Comparison of ENCODE assay signal across 8 cellular contexts in genomic region chr12:43758728-43759563, GRCh38. TPM values are rescaled to one million over a fixed set of nuclear protein-coding genes. Genes with fewer than 3 reads are reported as not detected.
DNase-seq lines count a peak whose midpoint lies in the region; ATAC-seq and TF ChIP-seq lines count a peak whose summit lies in the region.

TSS of gene IRAK4 (plus strand) at chr12:43758951. CDS start at chr12:43768112, 9,161 bp downstream.
TSS of gene PUS7L (minus strand) at chr12:43758790. CDS start at chr12:43755245, 3,545 bp downstream.

- H3K9me3 ChIP-seq in mucosa of rectum (ENCODE audit: control insufficient read depth in 2 of 2, low read length in 2 of 2) = no peaks in the 10 kb centered on the region

- peak within 1 kb of the TSS; percentile 96 for H3K27ac ChIP-seq in mucosa of rectum (ENCODE audit: low read depth in 2 of 2, low read length in 2 of 2)

- peaks cover 70% of the 10 kb centered on the region for H3K4me1 Mint-ChIP-seq in activated T-cell treated with anti-CD3 and anti-CD28 coated beads, Interleukin-2, amount 50 U/mL, for 24 hours (ENCODE audit: low read depth)

- no peaks in the 10 kb centered on the region for H3K27me3 ChIP-seq in mucosa of rectum (ENCODE audit: control insufficient read depth in 2 of 2, insufficient read depth in 2 of 2, low read length in 2 of 2)

- peak within 1 kb of the TSS; percentile 95 for H3K4me3 Mint-ChIP-seq in activated T-cell treated with anti-CD3 and anti-CD28 coated beads, Interleukin-2, amount 50 U/mL, for 24 hours

- H3K27me3 Mint-ChIP-seq in activated T-cell treated with anti-CD3 and anti-CD28 coated beads, Interleukin-2, amount 50 U/mL, for 24 hours = no peaks in the 10 kb centered on the region

- TF ChIP-seq POLR2A in erythroblast (IDR thresholded peaks at IDR 0.05; ENCODE audit: low read length) = peak; percentile 91

- peak within 1 kb of the TSS; percentile 93 to 96 for H3K9ac ChIP-seq in mucosa of rectum (ENCODE audit: low read depth in 1 of 2, low read length in 2 of 2)

- H3K36me3 ChIP-seq in mucosa of rectum (ENCODE audit: control insufficient read depth in 2 of 2, insufficient read depth in 2 of 2, low read length in 2 of 2) = no peaks in the 10 kb centered on the region

- peaks cover 73% of the 10 kb centered on the region for H3K36me3 Mint-ChIP-seq in activated T-cell treated with anti-CD3 and anti-CD28 coated beads, Interleukin-2, amount 50 U/mL, for 24 hours (ENCODE audit: low read depth)

- ATAC-seq in GM21619 (IDR thresholded peaks at IDR 0.05; ENCODE audit: unreplicated experiment) = peak; percentile 95

- peak within 1 kb of the TSS; percentile 99 for H3K27ac Mint-ChIP-seq in activated T-cell treated with anti-CD3 and anti-CD28 coated beads, Interleukin-2, amount 50 U/mL, for 24 hours

- DNase-seq in DMS53 (lab: John Stamatoyannopoulos, UW) = peak; percentile 100
- DNase-seq in Jurkat, Clone E6-1 (ENCODE audit: low read depth, low spot score) = peak; percentile 96
- peak; percentile 96 for DNase-seq in activated T-cell treated with anti-CD3 and anti-CD28 coated beads, Interleukin-2, amount 50 U/mL, for 24 hours
- peak; percentile 98 for DNase-seq in erythroblast (lab: John Stamatoyannopoulos, UW)
- peak; percentile 90 to 91 for DNase-seq in stimulated activated CD8-positive, alpha-beta memory T cell treated with anti-CD3 and anti-CD28 coated beads, Interleukin-7, amount 100 ng/mL, for 1 hour (ENCODE audit: low read depth in 2 of 2)

- H3K4me1 ChIP-seq in mucosa of rectum (ENCODE audit: control insufficient read depth in 2 of 2, insufficient read depth in 2 of 2, low read length in 2 of 2) = peaks cover 15 to 18% of the 10 kb centered on the region in 2 donors

- no peaks in the 10 kb centered on the region for H3K9me3 Mint-ChIP-seq in activated T-cell treated with anti-CD3 and anti-CD28 coated beads, Interleukin-2, amount 50 U/mL, for 24 hours

- H3K4me3 ChIP-seq in Jurkat, Clone E6-1 (ENCODE audit: low read length) = peak within 1 kb of the TSS; percentile 80
- peak within 1 kb of the TSS; percentile 94 to 96 for H3K4me3 ChIP-seq in mucosa of rectum (ENCODE audit: low read length in 2 of 2)

TF ChIP-seq in PFSK-1, 5 proteins besides CTCF, POLR2A, EP300 and RAD21:
- peak; percentile 68; the same call in 1 of the 2 replicates for TF ChIP-seq POLR2AphosphoS5 (IDR thresholded peaks at IDR 0.05; ENCODE audit: low read depth, low read length)
- no peak for TF ChIP-seq REST (IDR thresholded peaks at IDR 0.05; ENCODE audit: insufficient read depth in 1 of 2, low read depth in 2 of 2, low read length in 2 of 2)
- TF ChIP-seq SIN3A (IDR thresholded peaks at IDR 0.05; ENCODE audit: borderline replicate concordance, insufficient read depth, low read length) = peak; percentile 9; the same call in 1 of the 2 replicates
- no peak for TF ChIP-seq FOXP2 (optimal IDR thresholded peaks at IDR 0.05; ENCODE audit: borderline replicate concordance, extremely low read depth, extremely low read length, insufficient read depth)
- TF ChIP-seq TAF1 (IDR thresholded peaks at IDR 0.05; ENCODE audit: borderline replicate concordance, insufficient read depth, low read length) = no peak

RNA-seq across cellular contexts. Expression of gene IRAK4, which starts in this region (rescaled TPM):
- 16.6 TPM for polyA plus RNA-seq in Jurkat, Clone E6-1 (2012; ENCODE audit: insufficient read depth, insufficient read length)
- polyA plus RNA-seq in PFSK-1 (2012; ENCODE audit: insufficient read length, low read depth) = 1.6 TPM

RNA-seq across cellular contexts. Expression of gene PUS7L, which starts in this region (rescaled TPM):
- polyA plus RNA-seq in Jurkat, Clone E6-1 (2012; ENCODE audit: insufficient read depth, insufficient read length) = 12.4 TPM
- 1.7 TPM for polyA plus RNA-seq in PFSK-1 (2012; ENCODE audit: insufficient read length, low read depth)

Comparison
In these comparisons a context has a peak if more than half of its experiments do, and no peak if none do; other contexts are left out.
1. Peak in every context shown above with its lines: DNase-seq, ATAC-seq, H3K4me3 ChIP-seq and H3K27ac ChIP-seq.